ENCODE assay signal across 1 cellular context in the genomic region with DNA sequence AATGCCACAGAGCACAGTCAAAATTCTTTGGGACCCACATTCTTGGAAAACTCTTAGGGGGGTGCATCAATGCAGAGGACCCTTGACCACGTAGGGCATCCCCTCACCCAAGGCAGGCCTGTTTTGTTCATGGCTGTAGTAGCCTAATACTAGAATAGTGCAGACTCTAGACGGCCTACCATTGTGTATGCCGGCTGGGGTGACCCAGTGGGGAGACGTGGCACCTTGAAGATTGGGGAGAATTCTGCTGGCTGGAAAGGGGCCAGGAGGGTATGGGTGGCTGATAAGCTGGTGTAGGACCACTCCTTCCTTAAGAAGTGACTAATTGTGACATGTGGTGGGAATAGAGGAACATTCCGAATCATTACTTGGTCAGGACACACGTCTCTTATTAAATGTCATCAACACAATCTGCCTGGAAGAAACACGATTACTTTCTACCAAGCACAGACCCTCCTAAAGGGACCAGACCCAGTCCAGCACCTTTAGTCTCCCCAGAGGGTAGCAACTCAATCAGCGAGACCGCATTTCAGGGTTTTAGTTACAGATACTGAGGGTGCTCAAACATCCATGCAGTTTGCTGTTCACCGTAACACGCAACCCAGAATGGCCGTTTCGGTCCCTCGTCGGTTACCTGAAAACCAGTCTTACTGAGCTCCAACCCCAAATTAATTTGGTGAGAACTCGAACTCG.
TF ChIP-seq lines count a peak whose summit lies in the region.

No MANE protein-coding gene starts in this region.

TF ChIP-seq in HCT116, 20 proteins besides CTCF, POLR2A, EP300 and RAD21 (continued from another document):
- TF ChIP-seq SRF (IDR thresholded peaks at IDR 0.05; ENCODE audit: low read depth) (no peak), SIN3A (IDR thresholded peaks at IDR 0.05; ENCODE audit: low read depth) (no peak)
- TF ChIP-seq, protein P1, sequence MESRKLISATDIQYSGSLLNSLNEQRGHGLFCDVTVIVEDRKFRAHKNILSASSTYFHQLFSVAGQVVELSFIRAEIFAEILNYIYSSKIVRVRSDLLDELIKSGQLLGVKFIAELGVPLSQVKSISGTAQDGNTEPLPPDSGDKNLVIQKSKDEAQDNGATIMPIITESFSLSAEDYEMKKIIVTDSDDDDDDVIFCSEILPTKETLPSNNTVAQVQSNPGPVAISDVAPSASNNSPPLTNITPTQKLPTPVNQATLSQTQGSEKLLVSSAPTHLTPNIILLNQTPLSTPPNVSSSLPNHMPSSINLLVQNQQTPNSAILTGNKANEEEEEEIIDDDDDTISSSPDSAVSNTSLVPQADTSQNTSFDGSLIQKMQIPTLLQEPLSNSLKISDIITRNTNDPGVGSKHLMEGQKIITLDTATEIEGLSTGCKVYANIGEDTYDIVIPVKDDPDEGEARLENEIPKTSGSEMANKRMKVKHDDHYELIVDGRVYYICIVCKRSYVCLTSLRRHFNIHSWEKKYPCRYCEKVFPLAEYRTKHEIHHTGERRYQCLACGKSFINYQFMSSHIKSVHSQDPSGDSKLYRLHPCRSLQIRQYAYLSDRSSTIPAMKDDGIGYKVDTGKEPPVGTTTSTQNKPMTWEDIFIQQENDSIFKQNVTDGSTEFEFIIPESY (IDR thresholded peaks at IDR 0.05; ENCODE audit: extremely low read depth, insufficient replicate concordance, low read length), result no peak
